13 cellular contexts compared by ENCODE assay signal in the genomic region with DNA sequence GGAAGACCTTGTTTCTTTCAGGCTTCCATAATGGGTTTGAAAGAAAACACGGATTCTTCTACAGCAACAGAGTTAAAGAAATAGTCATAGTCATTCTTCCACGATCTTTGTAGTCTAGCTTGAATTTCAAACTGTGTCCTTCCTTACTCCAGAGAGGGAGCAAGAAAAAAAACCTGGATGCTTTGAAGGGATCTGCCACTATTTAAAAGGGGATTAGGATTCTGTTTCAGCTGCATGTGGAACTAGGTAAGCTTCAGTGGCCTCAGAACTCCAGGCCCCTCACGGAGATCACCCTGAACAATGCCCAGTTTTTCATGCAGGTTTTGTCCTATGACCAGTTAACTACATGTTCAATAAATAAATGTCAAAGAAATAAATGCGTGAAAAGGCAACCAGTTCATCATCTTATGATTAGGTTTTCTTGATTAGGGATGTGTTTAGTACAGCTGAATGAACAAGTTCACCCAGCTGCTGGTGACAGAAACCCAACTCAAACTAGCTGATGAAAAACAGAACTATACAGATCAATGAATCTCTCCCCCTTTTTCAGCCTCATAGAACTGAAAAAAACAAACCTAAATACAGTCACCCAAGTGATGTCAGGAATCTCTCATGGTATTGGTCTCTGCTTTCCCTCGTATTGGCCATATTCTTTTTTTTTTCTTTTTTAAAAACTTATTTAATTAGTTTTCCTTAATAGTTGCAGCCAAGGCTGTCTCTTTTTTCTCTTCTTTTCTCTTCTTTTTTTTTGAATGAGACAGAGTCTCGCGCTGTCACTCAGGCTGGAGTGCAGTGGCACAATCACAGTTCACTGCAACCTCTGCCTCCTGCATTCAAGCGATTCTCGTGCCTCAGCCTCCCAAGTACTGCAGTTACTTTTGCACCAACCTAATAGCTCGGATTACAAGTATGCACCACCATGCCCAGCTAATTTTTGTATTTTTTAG. TPM values are rescaled to one million over a fixed set of nuclear protein-coding genes. Genes with fewer than 3 reads are reported as not detected.
DNase-seq lines count a peak whose midpoint lies in the region; ATAC-seq, FAIRE-seq and TF ChIP-seq lines count a peak whose summit lies in the region.
"Had no signal": no experiment of that assay in that cellular context is flagged by ENCODE, and none has a peak within 500 bp of the region (broad histone marks: within the 10 kb centered on the region; RNA-seq: fewer than 3 reads in every experiment).

No MANE protein-coding gene starts in this region.

- H3K27ac ChIP-seq in iPS-20b (ENCODE audit: low read length) = no peak overlapping the region
- no peak overlapping the region for H3K27ac ChIP-seq in H9 (ENCODE audit: insufficient read length, low read depth, low read length)
- H3K27ac ChIP-seq in gastrocnemius medialis = peak overlapping the region in 1 of 4 donors; percentile 33
- H3K27ac ChIP-seq: body of pancreas had no signal

- TF ChIP-seq POLR2A in gastrocnemius medialis (IDR thresholded peaks at IDR 0.05) = no peak

- peak; percentile 43 for ATAC-seq in GM21367 (IDR thresholded peaks at IDR 0.05; ENCODE audit: unreplicated experiment)
- ATAC-seq in HG03439 (IDR thresholded peaks at IDR 0.05; ENCODE audit: unreplicated experiment) = peak; percentile 48
- no peak for ATAC-seq in gastrocnemius medialis
- ATAC-seq: body of pancreas had no signal

- H2AK5ac ChIP-seq in H9 (ENCODE audit: insufficient read length, low read length) = no peak overlapping the region

- H2BK20ac ChIP-seq in H9 (ENCODE audit: low read depth, low read length, poor library complexity, severe bottlenecking) = no peak overlapping the region

- peaks cover 16% of the 10 kb centered on the region for H3K27me3 Mint-ChIP-seq in H9 (ENCODE audit: low read depth)

- no peaks in the 10 kb centered on the region for H3K23me2 ChIP-seq in H9 (ENCODE audit: insufficient read length, low read depth, low read length, poor library complexity, severe bottlenecking)

- H3K27me3 ChIP-seq in iPS-20b (ENCODE audit: insufficient read depth, low read length) = peaks cover 8% of the 10 kb centered on the region
- H3K27me3 ChIP-seq in H9 (ENCODE audit: insufficient read depth, low read length) = no peaks in the 10 kb centered on the region
- H3K27me3 ChIP-seq in gastrocnemius medialis = no peaks in the 10 kb centered on the region
- H3K27me3 ChIP-seq: body of pancreas had no signal

- WGBS in H9 (ENCODE audit: extremely low coverage, insufficient read length, low lambda C conversion rate) = no CpG with 5 or more reads among the region's 10 CpGs

- H3T11ph ChIP-seq in H9 (ENCODE audit: low read length) = no peak overlapping the region

- FAIRE-seq in GM18507 (lab: Jason Lieb, UNC) = peak; percentile 92

- H3K4me3 ChIP-seq in iPS-20b (ENCODE audit: low read length) = peak overlapping the region; percentile 8; the same call in 1 of the 2 replicates
- H3K4me3 ChIP-seq in gastrocnemius medialis = no peak overlapping the region
- H3K4me3 ChIP-seq: body of pancreas had no signal

- no peaks in the 10 kb centered on the region; a peak in 1 of 5 replicates for H3K9me3 Mint-ChIP-seq in H9

- H2BK15ac ChIP-seq in H9 (ENCODE audit: low read depth, low read length) = no peak overlapping the region

- no peak overlapping the region for H2BK12ac ChIP-seq in H9 (ENCODE audit: insufficient read length, low read depth, low read length)

- no peak overlapping the region for H4K5ac ChIP-seq in H9 (ENCODE audit: insufficient read length, low read depth, low read length)

- no peaks in the 10 kb centered on the region for H3K79me1 ChIP-seq in H9 (ENCODE audit: insufficient read depth, low read depth, low read length, poor library complexity, severe bottlenecking)

- no peak overlapping the region for H4K91ac ChIP-seq in H9 (ENCODE audit: insufficient read length, low read depth, low read length)

- TF ChIP-seq CTCF in H9 (conservative IDR thresholded peaks at IDR 0.05) (no peak), gastrocnemius medialis (IDR thresholded peaks at IDR 0.05 in 4 of 5, conservative IDR thresholded peaks at IDR 0.05 in 1 of 5) (no peak)

- in situ Hi-C loops in gastrocnemius medialis (cut with MboI; ENCODE audit: low sequenced_read_pairs in 4 of 4) = loop anchor here in 1 of 4 donors (25.0 kb wide), 2 partner anchors 230 to 470 kb away; partner anchors contain the start of genes DCAF6 and MPC2

- H3K36me3 Mint-ChIP-seq in H9 (ENCODE audit: insufficient read depth in 1 of 3, low read depth in 3 of 3) = no peaks in the 10 kb centered on the region

- no peak overlapping the region for H3K56ac ChIP-seq in H9 (ENCODE audit: insufficient read length, low read depth, low read length)

- no peaks in the 10 kb centered on the region for H3K36me3 ChIP-seq in iPS-20b (ENCODE audit: insufficient read depth, low read depth, low read length)
- peaks cover 0 to 7% of the 10 kb centered on the region in 2 donors for H3K36me3 ChIP-seq in gastrocnemius medialis

- H2BK120ac ChIP-seq in H9 (ENCODE audit: low read depth, low read length, poor library complexity, severe bottlenecking) = no peak overlapping the region

- peak overlapping the region in 1 of 2 experiments; percentile 0; a peak in 1 of 5 replicates for H3K4me3 Mint-ChIP-seq in H9

- H3K4ac ChIP-seq in H9 (ENCODE audit: low read depth, low read length) = no peak overlapping the region

- no peaks in the 10 kb centered on the region for H4K20me1 ChIP-seq in H9 (ENCODE audit: control insufficient read depth, insufficient read depth, insufficient read length)

- DNase-seq in GM18507 (ENCODE audit: extremely low spot score, insufficient read length, low read depth) (no peak), amniotic stem cell (lab: John Stamatoyannopoulos, UW) (no peak), H9 (no peak), gastrocnemius medialis (no peak)
- DNase-seq: body of pancreas, DMS53, kidney glomerular epithelial cell, NCI-H187, posterior cingulate gyrus, RPMI8226 had no signal

- no peak overlapping the region for H2BK5ac ChIP-seq in H9 (ENCODE audit: insufficient read length, low read length)

- intact Hi-C loops in gastrocnemius medialis (cut with DNase I; ENCODE audit: low total_unique reads) = no loop called here

- no peak overlapping the region for H2AFZ ChIP-seq in H9 (ENCODE audit: low read length)

- H4K8ac ChIP-seq in H9 (replicated peaks; ENCODE audit: insufficient read length, low read depth, low read length) = no peak overlapping the region

- no peak overlapping the region for H3K4me2 ChIP-seq in H9 (ENCODE audit: insufficient read depth, insufficient read length, low read length)

- H3K9ac ChIP-seq in iPS-20b (ENCODE audit: low read depth, low read length) (peak overlapping the region; percentile 47; the same call in 1 of the 2 replicates), H9 (ENCODE audit: extremely low read depth, insufficient read length, low read length) (no peak overlapping the region)

- no peak overlapping the region for H3K23ac ChIP-seq in H9 (ENCODE audit: insufficient read length, low read depth, low read length)

- H3K4me1 Mint-ChIP-seq in H9 = peaks cover 66 to 78% of the 10 kb centered on the region in 2 experiments

- H3K79me2 ChIP-seq in H9 (ENCODE audit: insufficient read depth, low read length) = no peaks in the 10 kb centered on the region

- no peak overlapping the region for H3K14ac ChIP-seq in H9 (ENCODE audit: insufficient read depth, low read length)

- H3K9me3 ChIP-seq in iPS-20b (ENCODE audit: insufficient read depth, low read depth, low read length) = no peaks in the 10 kb centered on the region
- no peaks in the 10 kb centered on the region for H3K9me3 ChIP-seq in H9 (ENCODE audit: control insufficient read depth, low read depth, low read length)
- H3K9me3 ChIP-seq in gastrocnemius medialis = no peaks in the 10 kb centered on the region
- H3K9me3 ChIP-seq: body of pancreas had no signal

- no peak overlapping the region for H3K18ac ChIP-seq in H9 (ENCODE audit: insufficient read length, low read depth, low read length)

- H3K4me1 ChIP-seq in iPS-20b (ENCODE audit: insufficient read depth, low read length) (peaks cover 30% of the 10 kb centered on the region), H9 (ENCODE audit: insufficient read depth, low read length) (peaks cover 9% of the 10 kb centered on the region), gastrocnemius medialis (peaks cover 0 to 4% of the 10 kb centered on the region in 2 donors)
- H3K4me1 ChIP-seq: body of pancreas had no signal

- H3K27ac Mint-ChIP-seq in H9 = peak overlapping the region in 1 of 3 experiments; percentile 79; a peak in 2 of 7 replicates

RNA-seq across cellular contexts. Expression of gene MPZL1, which starts 14.6 kb away (rescaled TPM):
- total RNA-seq in H9 (2021) (60.7 and 68.6 TPM in 2 replicates), gastrocnemius medialis (10 to 100 TPM in 3 of 4 donors, 1 to 10 TPM in 1; 9.2 to 15.7 (median 11.7) TPM)

Comparison
In these comparisons a context has a peak if more than half of its experiments do, and no peak if none do; other contexts are left out.
1. ATAC-seq: peak in GM21367 (single experiment) and HG03439 (single experiment); none in gastrocnemius medialis (0 of 2).